19 cellular contexts compared by ENCODE assay signal in genomic region chr10:24272374-24272773, GRCh38.
DNase-seq lines count a peak whose midpoint lies in the region; ATAC-seq and TF ChIP-seq lines count a peak whose summit lies in the region.
"Had no signal": no experiment of that assay in that cellular context is flagged by ENCODE, and none has a peak within 500 bp of the region (broad histone marks: within the 10 kb centered on the region; RNA-seq: fewer than 3 reads in every experiment).

No MANE protein-coding gene starts in this region.

- H3F3A ChIP-seq in SK-N-SH (replicated peaks; ENCODE audit: insufficient read depth) = peaks cover 5% of the 10 kb centered on the region

- no peaks in the 10 kb centered on the region for H3K9me3 ChIP-seq in SK-N-SH

- no peak overlapping the region for H2AFZ ChIP-seq in SK-N-SH (ENCODE audit: low read depth)

- peak; percentile 44 for DNase-seq in EL
- no peak for DNase-seq in SK-N-SH
- peak; percentile 80 for DNase-seq in iris pigment epithelial cell (ENCODE audit: low read depth)
- DNase-seq in retinal pigment epithelial cell (ENCODE audit: low read depth) = peak; percentile 80
- no peak for DNase-seq in activated naive CD4-positive, alpha-beta T cell treated with anti-CD3 and anti-CD28 coated beads, Interleukin-2, amount 50 U/mL, for 16 hours
- DNase-seq in DMS79 (lab: John Stamatoyannopoulos, UW) = no peak
- DNase-seq: ACHN; AML-193; COR-L47; HCEC 1CT; MV-4-11; NCI-H1417; NCI-H187 treated with DMSO at 0.1 percent for 48 hours; NCI-H345; NCI-H526 treated with DMSO at 0.1 percent for 48 hours; NK-92 treated with Interleukin-12 subunit alpha and Interleukin-12 subunit beta, amount 100 ng/mL, for 24 hours; SIG-M5 had no signal

- no peaks in the 10 kb centered on the region for H3K79me2 ChIP-seq in SK-N-SH (ENCODE audit: insufficient read depth)

- H3K4me3 ChIP-seq in SK-N-SH (ENCODE audit: low read depth in 2 of 2, low read length in 1 of 2) = no peak overlapping the region
- no peak overlapping the region for H3K4me3 ChIP-seq in retinal pigment epithelial cell (ENCODE audit: low read length)
- H3K4me3 ChIP-seq: K562 had no signal

- no peaks in the 10 kb centered on the region for H3K27me3 ChIP-seq in SK-N-SH (ENCODE audit: insufficient read depth)

- H4K20me1 ChIP-seq in SK-N-SH (ENCODE audit: insufficient read depth) = no peaks in the 10 kb centered on the region

- TF ChIP-seq CTCF in SK-N-SH (IDR thresholded peaks at IDR 0.05) (no peak), retinal pigment epithelial cell (conservative IDR thresholded peaks at IDR 0.05; ENCODE audit: low read depth, low read length) (no peak)

- H3K27ac ChIP-seq in SK-N-SH (ENCODE audit: low read depth in 2 of 2, low read length in 1 of 2) = no peak overlapping the region

- no peak for TF ChIP-seq RAD21 in SK-N-SH (IDR thresholded peaks at IDR 0.05; ENCODE audit: low read length)

- peak in 1 of 2 experiments; percentile 21; a peak in 1 of 4 replicates for TF ChIP-seq EP300 in SK-N-SH (IDR thresholded peaks at IDR 0.05; ENCODE audit: borderline replicate concordance in 1 of 2, low read depth in 1 of 2, low read length in 1 of 2)

- H3K4me1 ChIP-seq in SK-N-SH (ENCODE audit: control insufficient read depth in 1 of 2, insufficient read depth in 2 of 2, low read depth in 1 of 2, low read length in 1 of 2) = no peaks in the 10 kb centered on the region

- CTCF ChIA-PET in SK-N-SH (lab: Yijun Ruan, JAX) = no interaction called here

- H3K4me2 ChIP-seq in SK-N-SH = no peak overlapping the region

- H3K9me2 ChIP-seq in SK-N-SH = no peaks in the 10 kb centered on the region

- 62% methylated on average over 7 of the region's 7 CpGs for WGBS in SK-N-SH (ENCODE audit: low lambda C conversion rate)

- H3K9ac ChIP-seq in SK-N-SH = no peak overlapping the region

- H3K36me3 ChIP-seq in SK-N-SH (replicated peaks in 1 of 2; ENCODE audit: control insufficient read depth in 1 of 2, insufficient read depth in 2 of 2, low read length in 1 of 2) = no peaks in the 10 kb centered on the region

- no peak for ATAC-seq in GM19328 (IDR thresholded peaks at IDR 0.05; ENCODE audit: unreplicated experiment)
- ATAC-seq: K562 had no signal

- POLR2A ChIA-PET in SK-N-SH (lab: Yijun Ruan, JAX) = no interaction called here

TF ChIP-seq in SK-N-SH, 30 proteins besides CTCF, POLR2A, EP300 and RAD21 (continues in another document):
- TF ChIP-seq NFIC (IDR thresholded peaks at IDR 0.05; ENCODE audit: borderline replicate concordance) = no peak
- TF ChIP-seq RXRA (IDR thresholded peaks at IDR 0.05; ENCODE audit: borderline replicate concordance, low read depth) = no peak
- no peak for TF ChIP-seq RFX5 (IDR thresholded peaks at IDR 0.05; ENCODE audit: low read length)
- TF ChIP-seq TCF12 (IDR thresholded peaks at IDR 0.05) = 0 out of 2 replicates have a peak, but pooled peaks have one; percentile 10
- TF ChIP-seq EZH2phosphoT487 (IDR thresholded peaks at IDR 0.05; ENCODE audit: borderline replicate concordance, low read depth) = no peak
- no peak for TF ChIP-seq RCOR1 (IDR thresholded peaks at IDR 0.05; ENCODE audit: low read length)
- no peak for TF ChIP-seq GABPA (IDR thresholded peaks at IDR 0.05; ENCODE audit: low read depth)
- peak; percentile 39; the same call in 1 of the 2 replicates for TF ChIP-seq JUND (IDR thresholded peaks at IDR 0.05)
- TF ChIP-seq MXI1 (IDR thresholded peaks at IDR 0.05; ENCODE audit: low read depth, low read length) = no peak
- no peak for TF ChIP-seq IRF3 (IDR thresholded peaks at IDR 0.05; ENCODE audit: low read depth, low read length)
- TF ChIP-seq POLR2AphosphoS5 (IDR thresholded peaks at IDR 0.05; ENCODE audit: low read depth, low read length) = no peak
- TF ChIP-seq USF2 (IDR thresholded peaks at IDR 0.05; ENCODE audit: borderline replicate concordance, low read depth, low read length) = no peak
- TF ChIP-seq REST (IDR thresholded peaks at IDR 0.05; ENCODE audit: low read depth, low read length) = no peak
- no peak for TF ChIP-seq MEF2A (IDR thresholded peaks at IDR 0.05; ENCODE audit: borderline replicate concordance, low read depth)
- peak; percentile 4; the same call in 1 of the 2 replicates for TF ChIP-seq PBX3 (IDR thresholded peaks at IDR 0.05)
- TF ChIP-seq FOXJ3 (CRISPR knock-in tag; IDR thresholded peaks at IDR 0.05) = no peak
- no peak for TF ChIP-seq GATA2 (CRISPR knock-in tag; IDR thresholded peaks at IDR 0.05)
- no peak for TF ChIP-seq SMC3 (IDR thresholded peaks at IDR 0.05; ENCODE audit: low read depth, low read length)
- TF ChIP-seq CHD2 (IDR thresholded peaks at IDR 0.05; ENCODE audit: low read length, partially characterized antibody) = no peak
- TF ChIP-seq TAF1 (IDR thresholded peaks at IDR 0.05; ENCODE audit: borderline replicate concordance, low read depth, low read length) = no peak
- no peak for TF ChIP-seq ELF1 (IDR thresholded peaks at IDR 0.05)
- peak; percentile 67; the same call in 1 of the 2 replicates for TF ChIP-seq TEAD4 (IDR thresholded peaks at IDR 0.05; ENCODE audit: borderline replicate concordance, insufficient read depth)
- TF ChIP-seq USF1 (IDR thresholded peaks at IDR 0.05; ENCODE audit: borderline replicate concordance, low read depth) = no peak
- TF ChIP-seq NRF1 (IDR thresholded peaks at IDR 0.05; ENCODE audit: low read depth, low read length) = no peak
- TF ChIP-seq FOXM1 (IDR thresholded peaks at IDR 0.05; ENCODE audit: low read depth) = no peak
- peak; percentile 50 for TF ChIP-seq FOSL2 (IDR thresholded peaks at IDR 0.05; ENCODE audit: borderline replicate concordance, low read depth)
- no peak for TF ChIP-seq SIN3A (IDR thresholded peaks at IDR 0.05; ENCODE audit: borderline replicate concordance, low read depth, low read length)
- TF ChIP-seq YY1 (IDR thresholded peaks at IDR 0.05; ENCODE audit: low read depth) = no peak

Comparison
In these comparisons a context has a peak if more than half of its experiments do, and no peak if none do; other contexts are left out.
1. DNase-seq: peak in EL (single experiment), iris pigment epithelial cell (single experiment) and retinal pigment epithelial cell (single experiment); none in SK-N-SH (single experiment), activated naive CD4-positive, alpha-beta T cell treated with anti-CD3 and anti-CD28 coated beads, Interleukin-2, amount 50 U/mL, for 16 hours (single experiment) and DMS79 (single experiment).